In genomic region chr6:66396145-66396544, GRCh38 we compare ENCODE assay signal across 1 cellular context.
A peak's percentile ranks its signal among the peaks of the same experiment; 100 is the strongest.
TF ChIP-seq lines count a peak whose summit lies in the region.

No MANE protein-coding gene starts in this region.

TF ChIP-seq in HEK293, 187 proteins besides CTCF, POLR2A, EP300 and RAD21 (continued from another document):
- TF ChIP-seq ZNF280D (tag by site-specific recombination; IDR thresholded peaks at IDR 0.05) = no peak
- no peak for TF ChIP-seq ZNF701 (tag by site-specific recombination; IDR thresholded peaks at IDR 0.05)
- no peak for TF ChIP-seq ZBTB1 (tag by site-specific recombination; IDR thresholded peaks at IDR 0.05)
- peak; percentile 50 for TF ChIP-seq EGR2 (tag by site-specific recombination; IDR thresholded peaks at IDR 0.05; ENCODE audit: low read depth)
